Comparison of ENCODE assay signal across 8 cellular contexts in the genomic region with DNA sequence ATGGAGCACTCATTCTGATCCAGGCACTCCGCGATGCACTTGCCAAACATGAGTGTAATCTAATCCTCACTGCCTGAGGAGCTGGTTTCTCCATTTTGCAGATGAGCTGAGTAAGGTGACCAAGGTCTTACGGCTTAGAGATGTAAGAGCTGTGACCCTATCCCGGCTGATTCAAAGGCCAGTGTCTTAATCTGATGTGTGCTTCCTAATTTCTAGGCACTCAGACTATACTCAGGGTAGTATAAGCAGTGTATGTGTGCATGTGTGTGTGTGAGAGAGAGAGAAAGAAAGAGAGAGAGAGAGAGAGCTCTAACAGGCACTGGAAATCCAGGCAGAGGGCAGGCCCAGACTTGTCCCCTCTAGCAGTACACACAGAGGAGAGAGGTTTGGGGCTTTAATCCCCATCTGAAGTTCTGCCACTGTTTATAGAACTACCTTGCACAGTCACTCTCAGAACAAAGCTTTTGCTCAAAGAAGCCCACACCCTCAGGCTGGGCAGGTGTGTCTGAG.
DNase-seq lines count a peak whose midpoint lies in the region; ATAC-seq, FAIRE-seq and TF ChIP-seq lines count a peak whose summit lies in the region.

No MANE protein-coding gene starts in this region.

- no peak overlapping the region for H3K9ac ChIP-seq in endothelial cell of umbilical vein (replicated peaks; ENCODE audit: extremely low read depth, insufficient read depth, low read length)

- no peak overlapping the region for H3K27ac ChIP-seq in endothelial cell of umbilical vein (ENCODE audit: insufficient read depth, low read depth, low read length)

- H3K9me3 ChIP-seq in endothelial cell of umbilical vein (replicated peaks; ENCODE audit: control insufficient read depth, insufficient read depth, low read length) = no peaks in the 10 kb centered on the region

- BruUV-seq in endothelial cell of umbilical vein (replicated peaks; lab: Mats Ljungman, UMichigan) = no TSS peak

- ATAC-seq in GM19463 (IDR thresholded peaks at IDR 0.05; ENCODE audit: unreplicated experiment) (peak; percentile 59), left ventricle myocardium superior (no peak), HG03095 (IDR thresholded peaks at IDR 0.05; ENCODE audit: unreplicated experiment) (no peak)
- no peak for ATAC-seq in stimulated activated naive B cell treated with anti-CD40 and anti-IgM and Interleukin-4, amounts not matched to agents 10 μg/mL and 1 μg/mL and 100 μg/mL, for 72 hours (replicated peaks)

- no peak overlapping the region for H3K4me3 Mint-ChIP-seq in stimulated activated naive B cell treated with anti-CD40 and anti-IgM and Interleukin-4, amounts not matched to agents 10 μg/mL and 1 μg/mL and 100 μg/mL, for 72 hours

- CTCF ChIA-PET in endothelial cell of umbilical vein (lab: Charles Lee) = interaction anchor here (0.8 to 1.9 kb wide), 4 partner anchors 17 to 895 kb away, joined by 3 to 7 read pairs (median 3); a partner anchor contains a TSS

- no peak overlapping the region for H3K4me3 ChIP-seq in endothelial cell of umbilical vein (replicated peaks in 1 of 3; ENCODE audit: insufficient read depth in 1 of 3, low read depth in 1 of 3, low read length in 3 of 3)

- no peak overlapping the region for H3K27ac Mint-ChIP-seq in stimulated activated naive B cell treated with anti-CD40 and anti-IgM and Interleukin-4, amounts not matched to agents 10 μg/mL and 1 μg/mL and 100 μg/mL, for 72 hours

- H3K36me3 Mint-ChIP-seq in stimulated activated naive B cell treated with anti-CD40 and anti-IgM and Interleukin-4, amounts not matched to agents 10 μg/mL and 1 μg/mL and 100 μg/mL, for 72 hours = no peaks in the 10 kb centered on the region

- no peaks in the 10 kb centered on the region for H3K36me3 ChIP-seq in endothelial cell of umbilical vein (ENCODE audit: control insufficient read depth in 2 of 2, extremely low read depth in 1 of 2, insufficient read depth in 2 of 2, low read length in 2 of 2)

- H3K4me2 ChIP-seq in endothelial cell of umbilical vein (ENCODE audit: insufficient read depth, low read length) = no peak overlapping the region

- H3K4me1 ChIP-seq in endothelial cell of umbilical vein (ENCODE audit: control insufficient read depth, extremely low read depth, insufficient read depth, low read length) = peaks cover 16% of the 10 kb centered on the region

- H3K27me3 ChIP-seq in endothelial cell of umbilical vein (ENCODE audit: control insufficient read depth in 2 of 2, insufficient read depth in 2 of 2, low read length in 2 of 2) = no peaks in the 10 kb centered on the region

- peaks cover 9 to 29% of the 10 kb centered on the region in 2 donors for H3K4me1 Mint-ChIP-seq in stimulated activated naive B cell treated with anti-CD40 and anti-IgM and Interleukin-4, amounts not matched to agents 10 μg/mL and 1 μg/mL and 100 μg/mL, for 72 hours

- H3K9me3 Mint-ChIP-seq in stimulated activated naive B cell treated with anti-CD40 and anti-IgM and Interleukin-4, amounts not matched to agents 10 μg/mL and 1 μg/mL and 100 μg/mL, for 72 hours = no peaks in the 10 kb centered on the region

- TF ChIP-seq CTCF in endothelial cell of umbilical vein (IDR thresholded peaks at IDR 0.05; ENCODE audit: extremely low read depth in 1 of 2, insufficient read depth in 1 of 2, low read depth in 1 of 2, low read length in 2 of 2) = no peak

- DNase-seq in DMS153 (lab: John Stamatoyannopoulos, UW) = peak; percentile 95
- DNase-seq in NCI-H345 (lab: John Stamatoyannopoulos, UW) = peak; percentile 90
- peak; percentile 19 for DNase-seq in endothelial cell of umbilical vein (ENCODE audit: low read depth, low spot score)
- no peak for DNase-seq in HUDEP-2 (lab: John Stamatoyannopoulos, UW; ENCODE audit: unreplicated experiment in 76 of 76)
- no peak for DNase-seq in left ventricle myocardium superior
- DNase-seq in stimulated activated naive B cell treated with anti-CD40 and anti-IgM and Interleukin-4, amounts not matched to agents 10 μg/mL and 1 μg/mL and 100 μg/mL, for 72 hours = no peak

- POLR2A ChIA-PET in endothelial cell of umbilical vein (lab: Charles Lee) = interaction anchor here (0.6 kb wide), 1 partner anchor 50 kb away, joined by 4 read pairs; no protein-coding TSS in a partner anchor

- no peaks in the 10 kb centered on the region for H3K9me1 ChIP-seq in endothelial cell of umbilical vein (replicated peaks; ENCODE audit: control insufficient read depth, extremely low read depth, insufficient read depth, low read length)

- FAIRE-seq in endothelial cell of umbilical vein (lab: Jason Lieb, UNC) = no peak

- H3K27me3 Mint-ChIP-seq in stimulated activated naive B cell treated with anti-CD40 and anti-IgM and Interleukin-4, amounts not matched to agents 10 μg/mL and 1 μg/mL and 100 μg/mL, for 72 hours = no peaks in the 10 kb centered on the region

- TF ChIP-seq POLR2A in endothelial cell of umbilical vein (IDR thresholded peaks at IDR 0.05; ENCODE audit: low read depth, low read length) = no peak

- H4K20me1 ChIP-seq in endothelial cell of umbilical vein (replicated peaks; ENCODE audit: control insufficient read depth, extremely low read depth, insufficient read depth, low read length) = no peaks in the 10 kb centered on the region

- H3K79me2 ChIP-seq in endothelial cell of umbilical vein (ENCODE audit: control insufficient read depth, insufficient read depth, low read length) = no peaks in the 10 kb centered on the region

- H2AFZ ChIP-seq in endothelial cell of umbilical vein (ENCODE audit: low read depth, low read length) = peak overlapping the region; percentile 31

- dilution Hi-C loops in endothelial cell of umbilical vein (cut with MboI; ENCODE audit: extremely low pct_ligation_motif_present, low sequenced_read_pairs) = no loop called here

- intact Hi-C loops in endothelial cell of umbilical vein (cut with micrococcal nuclease) (loop anchor here (1.0 kb wide), 1 partner anchor 9 kb away; no protein-coding TSS in a partner anchor), left ventricle myocardium superior (cut with micrococcal nuclease) (no loop called here)

TF ChIP-seq in endothelial cell of umbilical vein, 7 proteins besides CTCF, POLR2A, EP300 and RAD21:
- TF ChIP-seq MYC (IDR thresholded peaks at IDR 0.05; ENCODE audit: low read depth, low read length) (no peak), FOS (IDR thresholded peaks at IDR 0.05; ENCODE audit: borderline replicate concordance, insufficient read depth, low read length) (no peak), EZH2 (IDR thresholded peaks at IDR 0.05; ENCODE audit: borderline replicate concordance, low read depth, low read length, severe bottlenecking) (no peak), JUN (IDR thresholded peaks at IDR 0.05; ENCODE audit: borderline replicate concordance, insufficient read depth, insufficient read length, low read depth) (no peak), POLR2AphosphoS5 (IDR thresholded peaks at IDR 0.05; ENCODE audit: insufficient read depth, low read depth, low read length) (no peak), GATA2 (IDR thresholded peaks at IDR 0.05; ENCODE audit: insufficient read depth, insufficient read length, low read depth, low read length) (no peak)
TF ChIP-seq in endothelial cell of umbilical vein: peak in this region for 0.

Comparison
In these comparisons a context has a peak if more than half of its experiments do, and no peak if none do; other contexts are left out.
1. DNase-seq: peak in DMS153 (single experiment), NCI-H345 (single experiment) and endothelial cell of umbilical vein (single experiment); none in HUDEP-2 (0 of 76), left ventricle myocardium superior (single experiment) and stimulated activated naive B cell treated with anti-CD40 and anti-IgM and Interleukin-4, amounts not matched to agents 10 μg/mL and 1 μg/mL and 100 μg/mL, for 72 hours (single experiment).